In the genomic region with DNA sequence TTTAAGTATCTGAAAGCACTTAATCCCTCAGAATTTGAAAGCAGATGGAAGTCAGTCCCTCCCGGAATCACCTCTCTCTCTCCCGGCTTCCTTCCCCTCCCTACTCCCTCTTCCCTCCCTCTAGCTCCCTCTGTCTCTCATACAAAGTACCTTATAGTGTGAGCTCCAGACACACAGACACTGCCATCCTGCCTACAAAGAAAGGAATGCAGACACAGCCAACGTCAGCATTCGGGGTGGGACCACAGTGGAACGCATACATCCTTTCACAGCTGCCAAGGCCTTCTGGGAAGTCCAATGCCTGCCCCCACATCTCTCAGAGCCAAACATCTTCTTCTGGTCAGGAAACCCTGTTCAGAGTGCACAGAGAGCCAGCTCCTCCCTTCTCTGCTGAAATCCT, we compare ENCODE assay signal across 8 cellular contexts. TPM values are rescaled to one million over a fixed set of nuclear protein-coding genes. Genes with fewer than 3 reads are reported as not detected.
DNase-seq lines count a peak whose midpoint lies in the region; ATAC-seq and TF ChIP-seq lines count a peak whose summit lies in the region.

No MANE protein-coding gene starts in this region.

- H3K4me1 Mint-ChIP-seq in GM23338 = peaks cover 22% of the 10 kb centered on the region
- H3K4me1 Mint-ChIP-seq in nephron progenitor cell = peaks cover 49% of the 10 kb centered on the region

- peak overlapping the region; percentile 66; the same call in 1 of the 2 replicates for H3K4me2 ChIP-seq in GM23338

- H3K36me3 ChIP-seq in GM23338 (ENCODE audit: insufficient read depth) = no peaks in the 10 kb centered on the region

- H4K20me1 ChIP-seq in GM23338 (replicated peaks; ENCODE audit: insufficient read depth) = no peaks in the 10 kb centered on the region

- TF ChIP-seq CTCF in GM23338 (conservative IDR thresholded peaks at IDR 0.05; ENCODE audit: low read depth in 2 of 2) = peak; percentile 55 to 66
- TF ChIP-seq CTCF in RWPE1 (conservative IDR thresholded peaks at IDR 0.05; ENCODE audit: low read depth) = no peak
- peak; percentile 70 for TF ChIP-seq CTCF in fibroblast of mammary gland (conservative IDR thresholded peaks at IDR 0.05; ENCODE audit: control insufficient read depth, insufficient read depth, low read depth, low read length)
- TF ChIP-seq CTCF in nephron progenitor cell (IDR thresholded peaks at IDR 0.05) = no peak
- TF ChIP-seq CTCF in GM10266 (IDR thresholded peaks at IDR 0.05; ENCODE audit: control insufficient read depth, insufficient read depth, low read depth, missing control alignments) = no peak

- H2AFZ ChIP-seq in GM23338 = no peak overlapping the region; the same call in 1 of the 2 replicates

- H3K36me3 Mint-ChIP-seq in GM23338 (ENCODE audit: low read depth) = no peaks in the 10 kb centered on the region
- H3K36me3 Mint-ChIP-seq in nephron progenitor cell (ENCODE audit: low read depth) = no peaks in the 10 kb centered on the region

- peaks cover 16% of the 10 kb centered on the region for H3K79me2 ChIP-seq in GM23338 (replicated peaks; ENCODE audit: insufficient read depth)

- H3K9me3 Mint-ChIP-seq in GM23338 (no peaks in the 10 kb centered on the region), nephron progenitor cell (no peaks in the 10 kb centered on the region)

- peak; percentile 98 for ATAC-seq in GM23338
- no peak for ATAC-seq in HG02973 (IDR thresholded peaks at IDR 0.05; ENCODE audit: unreplicated experiment)

- POLR2A ChIA-PET in RWPE1 (lab: Yijun Ruan, JAX; ENCODE audit: low non-redundant PET) = no interaction called here

- CTCF ChIA-PET in RWPE1 (lab: Yijun Ruan, JAX) = interaction anchor here (0.6 kb wide), 1 partner anchor 184 kb away, joined by 3 read pairs; no protein-coding TSS in a partner anchor

- H3K27me3 Mint-ChIP-seq in GM23338 (ENCODE audit: insufficient read depth, low read depth, poor library complexity) (peaks cover 2% of the 10 kb centered on the region), nephron progenitor cell (ENCODE audit: low read depth, poor library complexity) (peaks cover 9% of the 10 kb centered on the region)

- 0 out of 2 replicates have a peak overlapping the region, but pooled peaks have one; percentile 13 for H3K27ac Mint-ChIP-seq in GM23338
- H3K27ac Mint-ChIP-seq in nephron progenitor cell = no peak overlapping the region

- peak; percentile 96 for DNase-seq in GM23338 (ENCODE audit: low spot score)
- DNase-seq in RWPE1 (ENCODE audit: low spot score) = peak; percentile 51
- DNase-seq in fibroblast of mammary gland (ENCODE audit: low read depth) = peak; percentile 100
- peak; percentile 23 for DNase-seq in nephron progenitor cell
- DNase-seq in GM10266 (ENCODE audit: extremely low spot score) = no peak
- no peak for DNase-seq in 8988T
- DNase-seq in T-helper 2 cell = no peak

- H3K27ac ChIP-seq in GM23338 (ENCODE audit: low read depth) (peak overlapping the region; percentile 69), RWPE1 (peak overlapping the region; percentile 64)

- no peaks in the 10 kb centered on the region for H3K9me2 ChIP-seq in GM23338 (ENCODE audit: insufficient read depth)

- H3K4me3 ChIP-seq in GM23338 (no peak overlapping the region), fibroblast of mammary gland (ENCODE audit: control insufficient read depth, low read depth, low read length) (no peak overlapping the region)

- H3F3A ChIP-seq in GM23338 (replicated peaks; ENCODE audit: low read depth) = no peaks in the 10 kb centered on the region

- peaks cover 14% of the 10 kb centered on the region for H3K4me1 ChIP-seq in GM23338 (ENCODE audit: insufficient read depth)

- no peaks in the 10 kb centered on the region for H3K27me3 ChIP-seq in GM23338 (ENCODE audit: insufficient read depth)

- peak overlapping the region; percentile 29; the same call in 1 of the 3 replicates for H3K4me3 Mint-ChIP-seq in GM23338
- H3K4me3 Mint-ChIP-seq in nephron progenitor cell = peak overlapping the region; percentile 41

TF ChIP-seq in GM23338, 12 proteins besides CTCF, POLR2A, EP300 and RAD21:
- peak; percentile 84 for TF ChIP-seq CREB1 (CRISPR knock-in tag; IDR thresholded peaks at IDR 0.05; ENCODE audit: low read depth)
- TF ChIP-seq JUNB (IDR thresholded peaks at IDR 0.05; ENCODE audit: unreplicated experiment) = no peak

RNA-seq across cellular contexts. Expression of gene NOD1, which starts 9.3 kb away (rescaled TPM):
- 3.8 and 7.3 TPM in 2 replicates for total RNA-seq in GM23338 (2014; rRNA removed; shearing (Covaris generic))
- polyA plus RNA-seq in GM23338 (2016; fragmentation: Nextera tagmentation; extraction: Ambion mirVana) = 2.1 and 3.3 TPM in 2 replicates

RNA-seq across cellular contexts. Expression of gene GGCT, which starts 35.3 kb away (rescaled TPM):
- total RNA-seq in GM23338 (2014; rRNA removed; shearing (Covaris generic)) = 104 and 113 TPM in 2 replicates
- polyA plus RNA-seq in GM23338 (2016; fragmentation: Nextera tagmentation; extraction: Ambion mirVana) = 197 and 229 TPM in 2 replicates

Comparison
In these comparisons a context has a peak if more than half of its experiments do, and no peak if none do; other contexts are left out.
1. DNase-seq: peak in GM23338 (single experiment), RWPE1 (single experiment), fibroblast of mammary gland (single experiment) and nephron progenitor cell (single experiment); none in GM10266 (single experiment), 8988T (single experiment) and T-helper 2 cell (0 of 5).
2. CTCF ChIP-seq: peak in GM23338 (2 of 2) and fibroblast of mammary gland (single experiment); none in RWPE1 (single experiment), nephron progenitor cell (single experiment) and GM10266 (single experiment).